In the genomic region with DNA sequence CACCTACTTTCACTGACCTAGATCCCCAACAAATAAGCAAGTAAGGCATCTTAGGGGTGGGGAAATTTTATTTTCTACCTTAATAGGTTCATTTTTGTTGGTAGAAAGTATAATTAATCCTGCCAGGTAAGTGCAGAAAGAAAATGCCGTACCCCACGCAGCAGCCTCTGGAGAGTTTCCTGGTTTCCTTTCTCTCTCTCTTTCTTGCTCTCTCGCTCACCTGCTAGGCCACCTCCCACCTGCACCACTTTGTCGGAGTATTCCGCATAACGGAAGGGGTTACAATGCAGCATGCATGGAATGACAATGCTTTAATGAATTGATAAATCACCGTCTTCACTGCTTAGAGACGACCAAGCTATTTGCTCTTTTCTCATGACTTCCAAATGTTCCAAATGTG, we compare ENCODE assay signal across 25 cellular contexts.
"Had no signal": no experiment of that assay in that cellular context is flagged by ENCODE, and none has a peak within 500 bp of the region (broad histone marks: within the 10 kb centered on the region; RNA-seq: fewer than 3 reads in every experiment).

No MANE protein-coding gene starts in this region.

- FAIRE-seq: islet of Langerhans had no signal

- H3K4me1 Mint-ChIP-seq: naive thymus-derived CD8-positive, alpha-beta T cell; stimulated activated effector memory CD8-positive, alpha-beta T cell treated with anti-CD3 and anti-CD28 coated beads, Interleukin-12 subunit alpha, Interleukin-12 subunit beta, amount 100 ng/mL, for 72 hours had no signal

- H3K9me3 Mint-ChIP-seq: effector memory CD8-positive, alpha-beta T cell; naive thymus-derived CD8-positive, alpha-beta T cell; stimulated activated effector memory CD8-positive, alpha-beta T cell treated with anti-CD3 and anti-CD28 coated beads, Interleukin-12 subunit alpha, Interleukin-12 subunit beta, amount 100 ng/mL, for 72 hours; type B pancreatic cell had no signal

- H3K36me3 Mint-ChIP-seq: naive thymus-derived CD8-positive, alpha-beta T cell; stimulated activated effector memory CD8-positive, alpha-beta T cell treated with anti-CD3 and anti-CD28 coated beads, Interleukin-12 subunit alpha, Interleukin-12 subunit beta, amount 100 ng/mL, for 72 hours had no signal

- H3K27ac ChIP-seq: coronary artery, gastrocnemius medialis, hepatocyte, lower lobe of right lung, ovary, psoas muscle, sigmoid colon, tibial artery had no signal

- H3K4me3 ChIP-seq: coronary artery, gastrocnemius medialis, hepatocyte, lower lobe of right lung, ovary, psoas muscle, sigmoid colon, testis, tibial artery had no signal

- H3K36me3 ChIP-seq: gastrocnemius medialis, lower lobe of right lung, ovary, sigmoid colon had no signal

- H3K9me3 ChIP-seq: gastrocnemius medialis, lower lobe of right lung, ovary, psoas muscle, sigmoid colon, testis, tibial artery had no signal

- H3K4me1 ChIP-seq: gastrocnemius medialis, lower lobe of right lung, psoas muscle, sigmoid colon, tibial artery had no signal

- H3K79me2 ChIP-seq: hepatocyte had no signal

- H3K4me2 ChIP-seq: hepatocyte had no signal

- H3K27me3 ChIP-seq: gastrocnemius medialis, hepatocyte, ovary, sigmoid colon, testis, tibial artery had no signal

- DNase-seq: dermis blood vessel endothelial cell; effector memory CD8-positive, alpha-beta T cell; foreskin fibroblast; gastrocnemius medialis; head of caudate nucleus; left colon; left ventricle myocardium superior; lower lobe of right lung; naive thymus-derived CD8-positive, alpha-beta T cell; occipital lobe; ovary; posterior cingulate gyrus; psoas muscle; right cardiac atrium; sigmoid colon; stimulated activated CD4-positive, alpha-beta T cell treated with anti-CD3 and anti-CD28 coated beads, Interleukin-2, amount 100 ng/mL, for 24 hours; stimulated activated CD4-positive, alpha-beta T cell treated with anti-CD3 and anti-CD28 coated beads, Interleukin-4, amount 100 ng/mL, for 24 hours; stimulated activated naive CD4-positive, alpha-beta T cell treated with Interleukin-2 at 50 U/mL for 16 hours; testis; tibial artery had no signal

- H2AFZ ChIP-seq: hepatocyte had no signal

- ATAC-seq: effector memory CD8-positive, alpha-beta T cell; gastrocnemius medialis; left colon; left ventricle myocardium superior; lower lobe of right lung; naive thymus-derived CD8-positive, alpha-beta T cell; psoas muscle; right cardiac atrium; stimulated activated effector memory CD8-positive, alpha-beta T cell treated with anti-CD3 and anti-CD28 coated beads, Interleukin-12 subunit alpha, Interleukin-12 subunit beta, amount 100 ng/mL, for 72 hours had no signal

- H3K4me3 Mint-ChIP-seq: effector memory CD8-positive, alpha-beta T cell; naive thymus-derived CD8-positive, alpha-beta T cell; stimulated activated effector memory CD8-positive, alpha-beta T cell treated with anti-CD3 and anti-CD28 coated beads, Interleukin-12 subunit alpha, Interleukin-12 subunit beta, amount 100 ng/mL, for 72 hours; type B pancreatic cell had no signal

- H3K27me3 Mint-ChIP-seq: effector memory CD8-positive, alpha-beta T cell; type B pancreatic cell had no signal

- H3K27ac Mint-ChIP-seq: effector memory CD8-positive, alpha-beta T cell; naive thymus-derived CD8-positive, alpha-beta T cell; stimulated activated effector memory CD8-positive, alpha-beta T cell treated with anti-CD3 and anti-CD28 coated beads, Interleukin-12 subunit alpha, Interleukin-12 subunit beta, amount 100 ng/mL, for 72 hours; type B pancreatic cell had no signal
